ENCODE assay signal across 1 cellular context in the genomic region with DNA sequence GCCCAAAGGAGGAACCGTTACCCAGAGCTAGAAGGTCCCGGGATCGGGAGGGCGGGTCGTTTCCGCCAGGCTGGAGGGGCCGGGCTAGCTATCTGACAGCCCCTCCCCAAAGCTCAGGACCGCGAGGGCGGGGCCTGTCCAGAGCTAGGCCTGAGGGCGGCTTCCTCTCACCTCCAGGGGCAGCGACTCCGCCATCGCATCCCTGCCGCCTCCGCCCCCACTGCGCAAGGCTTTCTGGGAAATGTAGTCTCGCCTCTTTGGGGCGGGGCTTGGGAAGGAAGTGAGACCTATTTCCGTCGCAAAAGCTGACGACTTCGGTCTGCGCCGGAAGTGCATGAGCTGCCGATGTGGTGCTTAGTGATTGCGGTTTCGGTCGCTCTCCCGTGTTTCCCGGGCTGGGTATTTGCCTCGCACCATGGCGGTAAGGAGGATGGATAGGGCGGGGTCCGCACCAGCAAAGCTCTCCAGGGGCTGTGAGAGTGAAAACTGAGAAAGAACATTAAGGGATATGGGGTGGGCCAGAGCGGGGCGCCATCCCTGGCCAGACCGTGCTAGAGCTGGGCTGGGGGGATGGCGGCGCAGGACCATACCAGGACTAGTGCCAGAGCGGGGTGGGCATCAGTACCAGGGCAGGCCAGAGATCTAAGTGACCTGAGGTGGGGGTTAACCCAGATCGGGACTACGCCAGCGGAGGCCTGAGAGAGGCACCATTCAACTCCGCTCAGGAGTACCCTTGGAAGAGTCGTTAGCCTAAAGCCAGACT.
A peak's percentile ranks its signal among the peaks of the same experiment; 100 is the strongest.
TF ChIP-seq lines count a peak whose summit lies in the region.

A gene (plus strand): TSS at position 327 of the 763 bp plus-strand sequence. CDS start 89 bp downstream, at position 416.

TF ChIP-seq in GM23338, 12 proteins besides CTCF, POLR2A, EP300 and RAD21 (continued from another document):
- TF ChIP-seq, protein P1, sequence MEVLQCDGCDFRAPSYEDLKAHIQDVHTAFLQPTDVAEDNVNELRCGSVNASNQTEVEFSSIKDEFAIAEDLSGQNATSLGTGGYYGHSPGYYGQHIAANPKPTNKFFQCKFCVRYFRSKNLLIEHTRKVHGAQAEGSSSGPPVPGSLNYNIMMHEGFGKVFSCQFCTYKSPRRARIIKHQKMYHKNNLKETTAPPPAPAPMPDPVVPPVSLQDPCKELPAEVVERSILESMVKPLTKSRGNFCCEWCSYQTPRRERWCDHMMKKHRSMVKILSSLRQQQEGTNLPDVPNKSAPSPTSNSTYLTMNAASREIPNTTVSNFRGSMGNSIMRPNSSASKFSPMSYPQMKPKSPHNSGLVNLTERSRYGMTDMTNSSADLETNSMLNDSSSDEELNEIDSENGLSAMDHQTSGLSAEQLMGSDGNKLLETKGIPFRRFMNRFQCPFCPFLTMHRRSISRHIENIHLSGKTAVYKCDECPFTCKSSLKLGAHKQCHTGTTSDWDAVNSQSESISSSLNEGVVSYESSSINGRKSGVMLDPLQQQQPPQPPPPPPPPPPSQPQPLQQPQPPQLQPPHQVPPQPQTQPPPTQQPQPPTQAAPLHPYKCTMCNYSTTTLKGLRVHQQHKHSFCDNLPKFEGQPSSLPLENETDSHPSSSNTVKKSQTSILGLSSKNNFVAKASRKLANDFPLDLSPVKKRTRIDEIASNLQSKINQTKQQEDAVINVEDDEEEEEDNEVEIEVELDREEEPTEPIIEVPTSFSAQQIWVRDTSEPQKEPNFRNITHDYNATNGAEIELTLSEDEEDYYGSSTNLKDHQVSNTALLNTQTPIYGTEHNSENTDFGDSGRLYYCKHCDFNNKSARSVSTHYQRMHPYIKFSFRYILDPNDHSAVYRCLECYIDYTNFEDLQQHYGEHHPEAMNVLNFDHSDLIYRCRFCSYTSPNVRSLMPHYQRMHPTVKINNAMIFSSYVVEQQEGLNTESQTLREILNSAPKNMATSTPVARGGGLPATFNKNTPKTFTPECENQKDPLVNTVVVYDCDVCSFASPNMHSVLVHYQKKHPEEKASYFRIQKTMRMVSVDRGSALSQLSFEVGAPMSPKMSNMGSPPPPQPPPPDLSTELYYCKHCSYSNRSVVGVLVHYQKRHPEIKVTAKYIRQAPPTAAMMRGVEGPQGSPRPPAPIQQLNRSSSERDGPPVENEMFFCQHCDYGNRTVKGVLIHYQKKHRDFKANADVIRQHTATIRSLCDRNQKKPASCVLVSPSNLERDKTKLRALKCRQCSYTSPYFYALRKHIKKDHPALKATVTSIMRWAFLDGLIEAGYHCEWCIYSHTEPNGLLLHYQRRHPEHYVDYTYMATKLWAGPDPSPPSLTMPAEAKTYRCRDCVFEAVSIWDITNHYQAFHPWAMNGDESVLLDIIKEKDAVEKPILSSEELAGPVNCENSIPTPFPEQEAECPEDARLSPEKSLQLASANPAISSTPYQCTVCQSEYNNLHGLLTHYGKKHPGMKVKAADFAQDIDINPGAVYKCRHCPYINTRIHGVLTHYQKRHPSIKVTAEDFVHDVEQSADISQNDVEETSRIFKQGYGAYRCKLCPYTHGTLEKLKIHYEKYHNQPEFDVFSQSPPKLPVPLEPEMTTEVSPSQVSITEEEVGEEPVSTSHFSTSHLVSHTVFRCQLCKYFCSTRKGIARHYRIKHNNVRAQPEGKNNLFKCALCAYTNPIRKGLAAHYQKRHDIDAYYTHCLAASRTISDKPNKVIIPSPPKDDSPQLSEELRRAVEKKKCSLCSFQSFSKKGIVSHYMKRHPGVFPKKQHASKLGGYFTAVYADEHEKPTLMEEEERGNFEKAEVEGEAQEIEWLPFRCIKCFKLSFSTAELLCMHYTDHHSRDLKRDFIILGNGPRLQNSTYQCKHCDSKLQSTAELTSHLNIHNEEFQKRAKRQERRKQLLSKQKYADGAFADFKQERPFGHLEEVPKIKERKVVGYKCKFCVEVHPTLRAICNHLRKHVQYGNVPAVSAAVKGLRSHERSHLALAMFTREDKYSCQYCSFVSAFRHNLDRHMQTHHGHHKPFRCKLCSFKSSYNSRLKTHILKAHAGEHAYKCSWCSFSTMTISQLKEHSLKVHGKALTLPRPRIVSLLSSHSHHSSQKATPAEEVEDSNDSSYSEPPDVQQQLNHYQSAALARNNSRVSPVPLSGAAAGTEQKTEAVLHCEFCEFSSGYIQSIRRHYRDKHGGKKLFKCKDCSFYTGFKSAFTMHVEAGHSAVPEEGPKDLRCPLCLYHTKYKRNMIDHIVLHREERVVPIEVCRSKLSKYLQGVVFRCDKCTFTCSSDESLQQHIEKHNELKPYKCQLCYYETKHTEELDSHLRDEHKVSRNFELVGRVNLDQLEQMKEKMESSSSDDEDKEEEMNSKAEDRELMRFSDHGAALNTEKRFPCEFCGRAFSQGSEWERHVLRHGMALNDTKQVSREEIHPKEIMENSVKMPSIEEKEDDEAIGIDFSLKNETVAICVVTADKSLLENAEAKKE (CRISPR knock-in tag; IDR thresholded peaks at IDR 0.05) = no peak
- TF ChIP-seq ZNF114 (CRISPR knock-in tag; IDR thresholded peaks at IDR 0.05) (no peak), POLR2AphosphoS5 (IDR thresholded peaks at IDR 0.05; ENCODE audit: low read depth) (peak; percentile 84), ZNF331 (CRISPR knock-in tag; IDR thresholded peaks at IDR 0.05; ENCODE audit: low read depth) (no peak)
- TF ChIP-seq, protein P2, sequence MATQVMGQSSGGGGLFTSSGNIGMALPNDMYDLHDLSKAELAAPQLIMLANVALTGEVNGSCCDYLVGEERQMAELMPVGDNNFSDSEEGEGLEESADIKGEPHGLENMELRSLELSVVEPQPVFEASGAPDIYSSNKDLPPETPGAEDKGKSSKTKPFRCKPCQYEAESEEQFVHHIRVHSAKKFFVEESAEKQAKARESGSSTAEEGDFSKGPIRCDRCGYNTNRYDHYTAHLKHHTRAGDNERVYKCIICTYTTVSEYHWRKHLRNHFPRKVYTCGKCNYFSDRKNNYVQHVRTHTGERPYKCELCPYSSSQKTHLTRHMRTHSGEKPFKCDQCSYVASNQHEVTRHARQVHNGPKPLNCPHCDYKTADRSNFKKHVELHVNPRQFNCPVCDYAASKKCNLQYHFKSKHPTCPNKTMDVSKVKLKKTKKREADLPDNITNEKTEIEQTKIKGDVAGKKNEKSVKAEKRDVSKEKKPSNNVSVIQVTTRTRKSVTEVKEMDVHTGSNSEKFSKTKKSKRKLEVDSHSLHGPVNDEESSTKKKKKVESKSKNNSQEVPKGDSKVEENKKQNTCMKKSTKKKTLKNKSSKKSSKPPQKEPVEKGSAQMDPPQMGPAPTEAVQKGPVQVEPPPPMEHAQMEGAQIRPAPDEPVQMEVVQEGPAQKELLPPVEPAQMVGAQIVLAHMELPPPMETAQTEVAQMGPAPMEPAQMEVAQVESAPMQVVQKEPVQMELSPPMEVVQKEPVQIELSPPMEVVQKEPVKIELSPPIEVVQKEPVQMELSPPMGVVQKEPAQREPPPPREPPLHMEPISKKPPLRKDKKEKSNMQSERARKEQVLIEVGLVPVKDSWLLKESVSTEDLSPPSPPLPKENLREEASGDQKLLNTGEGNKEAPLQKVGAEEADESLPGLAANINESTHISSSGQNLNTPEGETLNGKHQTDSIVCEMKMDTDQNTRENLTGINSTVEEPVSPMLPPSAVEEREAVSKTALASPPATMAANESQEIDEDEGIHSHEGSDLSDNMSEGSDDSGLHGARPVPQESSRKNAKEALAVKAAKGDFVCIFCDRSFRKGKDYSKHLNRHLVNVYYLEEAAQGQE (IDR thresholded peaks at IDR 0.05; ENCODE audit: unreplicated experiment) = no peak
